Comparison of ENCODE assay signal across 8 cellular contexts in genomic region chr1:28259935-28260802, GRCh38. TPM values are rescaled to one million over a fixed set of nuclear protein-coding genes. Genes with fewer than 3 reads are reported as not detected.
DNase-seq lines count a peak whose midpoint lies in the region; ATAC-seq, FAIRE-seq and TF ChIP-seq lines count a peak whose summit lies in the region.

No MANE protein-coding gene starts in this region.

- peak; percentile 91 for DNase-seq in EH (ENCODE audit: low read depth)
- DNase-seq in HL-60 (ENCODE audit: low read depth in 1 of 2, low spot score in 1 of 2): peak; percentile 23 to 57
- DNase-seq in T-cell: peak in 3 of 34 experiments; percentile 6 to 17 (median 14)
- DNase-seq in cerebellar cortex (ENCODE audit: low spot score): peak; percentile 74
- DNase-seq in kidney: peak; percentile 93
- DNase-seq in small intestine: peak; percentile 66
- no peak for DNase-seq in NCI-H187 (lab: John Stamatoyannopoulos, UW)

- H3K4me3 ChIP-seq in HL-60 (replicated peaks; ENCODE audit: insufficient read depth, low read length) (peak overlapping the region; percentile 76), kidney (ENCODE audit: low read length in 2 of 2) (peak overlapping the region; percentile 87 to 88), small intestine (ENCODE audit: low read depth in 1 of 2, low read length in 2 of 2) (peak overlapping the region; percentile 79 to 98)

- peak overlapping the region; percentile 73 to 75 for H3K9ac ChIP-seq in kidney (ENCODE audit: low read length in 2 of 2)

- H3K9me3 Mint-ChIP-seq in T-cell: no peaks in the 10 kb centered on the region

- H3K27me3 Mint-ChIP-seq in T-cell: no peaks in the 10 kb centered on the region

- H3K27ac Mint-ChIP-seq in T-cell: peak overlapping the region in 1 of 2 donors; percentile 44

- H3K36me3 ChIP-seq in kidney (ENCODE audit: control insufficient read depth in 1 of 2, insufficient read depth in 2 of 2, low read length in 2 of 2) (no peaks in the 10 kb centered on the region), small intestine (ENCODE audit: control insufficient read depth in 2 of 2, insufficient read depth in 2 of 2, low read length in 2 of 2) (no peaks in the 10 kb centered on the region)

- H3K4me3 Mint-ChIP-seq in T-cell: peak overlapping the region; percentile 77 to 82 (median 79)

- no peaks in the 10 kb centered on the region for H3K27me3 ChIP-seq in HL-60 (ENCODE audit: insufficient read depth, poor library complexity, severe bottlenecking)
- H3K27me3 ChIP-seq in small intestine (ENCODE audit: control insufficient read depth in 2 of 2, insufficient read depth in 2 of 2, low read length in 2 of 2): no peaks in the 10 kb centered on the region

- H3K36me3 Mint-ChIP-seq in T-cell: no peaks in the 10 kb centered on the region

- CTCF ChIA-PET in T-cell (lab: Charles Lee): interaction anchor here (0.6 to 1.0 kb wide), 2 partner anchors 11 to 19 kb away, joined by 3 to 10 read pairs; no protein-coding TSS in a partner anchor

- peaks cover 41 to 51% (median 43%) of the 10 kb centered on the region in 3 donors for H3K4me1 Mint-ChIP-seq in T-cell

- POLR2A ChIA-PET in T-cell (lab: Charles Lee): interaction anchor here (0.6 kb wide), 4 partner anchors 14 to 227 kb away, joined by 3 to 12 read pairs (median 6); partner anchors contain the start of gene ATP5IF1 (in 1 of the 2)

- peaks cover 12 to 13% of the 10 kb centered on the region in 2 donors for H3K4me1 ChIP-seq in kidney (ENCODE audit: control insufficient read depth in 1 of 2, insufficient read depth in 1 of 2, low read depth in 1 of 2, low read length in 2 of 2)
- H3K4me1 ChIP-seq in small intestine (ENCODE audit: control insufficient read depth in 2 of 2, insufficient read depth in 1 of 2, low read depth in 1 of 2, low read length in 1 of 2): peaks cover 15 to 16% of the 10 kb centered on the region in 2 donors

- TF ChIP-seq CTCF in HL-60 (IDR thresholded peaks at IDR 0.05; ENCODE audit: insufficient read depth, low read length) (no peak), kidney (IDR thresholded peaks at IDR 0.05; ENCODE audit: borderline replicate concordance, extremely low read depth, insufficient read depth) (no peak)

- H3K9me3 ChIP-seq in kidney (ENCODE audit: control insufficient read depth in 1 of 2, low read length in 2 of 2): no peaks in the 10 kb centered on the region
- no peaks in the 10 kb centered on the region for H3K9me3 ChIP-seq in small intestine (ENCODE audit: control insufficient read depth, low read depth)

- peak overlapping the region; percentile 57 for H3K27ac ChIP-seq in HL-60 (replicated peaks)
- peak overlapping the region; percentile 76 to 87 for H3K27ac ChIP-seq in kidney (ENCODE audit: low read depth in 2 of 2, low read length in 2 of 2)
- peak overlapping the region; percentile 81 to 91 for H3K27ac ChIP-seq in small intestine (ENCODE audit: low read depth in 1 of 2, low read length in 1 of 2)

- WGBS in small intestine, 3 donors: 2 to 3% (median 3%) methylated on average over 53 to 66 of the region's 66 CpGs

- FAIRE-seq in kidney (lab: Jason Lieb, UNC) (no peak), small intestine (lab: Jason Lieb, UNC) (no peak)

- intact Hi-C loops in kidney (cut with DNase I): no loop called here

- ATAC-seq in T-cell (replicated peaks in 1 of 4): no peak
- ATAC-seq in HG02840 (IDR thresholded peaks at IDR 0.05; ENCODE audit: low FRiP score, unreplicated experiment): no peak

RNA-seq across cellular contexts. Expression of gene SESN2, which starts 0.9 kb away (rescaled TPM):
- 10 to 100 TPM in 1 of 5 donors, 1 to 10 TPM in 4; 7.1 to 11.9 (median 8.6) TPM for total RNA-seq in T-cell
- total RNA-seq in kidney: 19.4 TPM
- 22.7 TPM for polyA plus RNA-seq in kidney (ENCODE audit: insufficient read depth, low read depth, low replicate concordance)
- polyA plus RNA-seq in small intestine: 10 to 100 TPM; 16.8 to 41.3 (median 19.5) TPM

RNA-seq across cellular contexts. Expression of gene ATP5IF1, which starts 24.2 kb away (rescaled TPM):
- 100 to 1,000 TPM in 1 of 5 donors, 10 to 100 TPM in 4; 74.4 to 106 (median 93.5) TPM for total RNA-seq in T-cell
- total RNA-seq in kidney: 172 TPM
- polyA plus RNA-seq in kidney (ENCODE audit: insufficient read depth, low read depth, low replicate concordance): 906 TPM
- 1,000 to 10,000 TPM in 1 of 3 donors, 100 to 1,000 TPM in 2; 763 to 1,616 (median 824) TPM for polyA plus RNA-seq in small intestine

RNA-seq across cellular contexts. Expression of gene DNAJC8, which starts 27.3 kb away (rescaled TPM):
- total RNA-seq in T-cell: 10 to 100 TPM; 61.8 to 68.0 (median 67.2) TPM
- total RNA-seq in kidney: 71.7 TPM
- 110 TPM for polyA plus RNA-seq in kidney (ENCODE audit: insufficient read depth, low read depth, low replicate concordance)
- polyA plus RNA-seq in small intestine: 10 to 100 TPM; 62.2 to 72.7 (median 71.9) TPM

Comparison
In these comparisons a context has a peak if more than half of its experiments do, and no peak if none do; other contexts are left out.
1. DNase-seq: peak in EH (single experiment), HL-60 (2 of 2), cerebellar cortex (single experiment), kidney (single experiment) and small intestine (single experiment); none in NCI-H187 (0 of 2).
2. Peak in every context shown above with its lines, with median percentiles within 50 percentile points of each other: H3K27ac ChIP-seq and H3K4me3 ChIP-seq.